8 cellular contexts compared by ENCODE assay signal in the genomic region with DNA sequence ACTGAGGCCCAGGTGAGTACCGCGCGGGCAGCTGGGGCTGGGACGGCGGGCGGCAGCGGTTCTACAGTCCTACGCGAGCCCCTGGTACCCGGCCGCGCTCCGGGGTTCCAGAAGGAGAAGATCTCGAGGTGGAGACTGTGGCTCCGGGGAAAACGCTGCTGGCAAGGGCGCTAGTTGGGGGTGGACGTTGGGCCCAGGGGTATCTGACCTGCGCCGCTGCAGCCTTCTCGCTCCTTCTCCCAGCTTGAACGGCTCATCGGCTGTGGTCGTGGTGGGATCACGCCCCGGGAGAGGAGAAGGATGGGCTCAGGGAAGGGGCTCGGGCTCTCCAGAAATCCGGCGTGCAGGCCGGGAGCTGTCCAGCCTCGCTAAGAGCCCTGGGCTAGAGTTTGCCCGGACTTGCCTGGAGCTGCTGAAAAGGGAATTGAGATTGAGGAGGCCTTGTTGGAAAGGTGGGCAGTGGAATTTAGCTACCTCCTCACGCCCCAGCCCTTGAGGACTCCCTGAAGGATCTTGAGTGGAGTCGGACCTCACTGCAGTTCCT. TPM values are rescaled to one million over a fixed set of nuclear protein-coding genes. Genes with fewer than 3 reads are reported as not detected.
A peak's percentile ranks its signal among the peaks of the same experiment; 100 is the strongest.
DNase-seq lines count a peak whose midpoint lies in the region; ATAC-seq and TF ChIP-seq lines count a peak whose summit lies in the region.

No MANE protein-coding gene starts in this region.

- peak overlapping the region; percentile 80 for H3K4me3 Mint-ChIP-seq in activated naive CD4-positive, alpha-beta T cell treated with anti-CD3 and anti-CD28 coated beads, Interleukin-2, amount 50 U/mL, for 24 hours

- TF ChIP-seq POLR2A in body of pancreas (IDR thresholded peaks at IDR 0.05), result no peak
- TF ChIP-seq POLR2A in lower leg skin (IDR thresholded peaks at IDR 0.05), result no peak

- WGBS in body of pancreas, 2 donors, result 20 to 22% methylated on average over 9 to 26 of the region's 34 CpGs
- WGBS in lower leg skin, 2 donors, result 11 to 13% methylated on average over 32 to 34 of the region's 34 CpGs

- no peak overlapping the region for H3K27ac Mint-ChIP-seq in activated naive CD4-positive, alpha-beta T cell treated with anti-CD3 and anti-CD28 coated beads, Interleukin-2, amount 50 U/mL, for 24 hours

- H3K36me3 ChIP-seq in body of pancreas (replicated peaks in 1 of 2; ENCODE audit: insufficient read depth in 1 of 2, low read depth in 2 of 2), result no peaks in the 10 kb centered on the region
- H3K36me3 ChIP-seq in upper lobe of right lung, result no peaks in the 10 kb centered on the region

- H3K27ac ChIP-seq in body of pancreas (peak overlapping the region in 2 of 4 donors; percentile 35 to 49), upper lobe of right lung (no peak overlapping the region)

- no peak for DNase-seq in activated naive CD4-positive, alpha-beta T cell (lab: John Stamatoyannopoulos, UW)
- no peak for DNase-seq in body of pancreas
- no peak for DNase-seq in lower leg skin (ENCODE audit: low spot score in 2 of 2)
- DNase-seq in upper lobe of right lung, result no peak
- no peak for DNase-seq in effector CD4-positive, alpha-beta T cell
- no peak for DNase-seq in H4 (ENCODE audit: low spot score)
- DNase-seq in GM20000 (ENCODE audit: low spot score), result no peak

- H3K9me3 ChIP-seq in body of pancreas (no peaks in the 10 kb centered on the region), upper lobe of right lung (no peaks in the 10 kb centered on the region)

- H3K27me3 Mint-ChIP-seq in activated naive CD4-positive, alpha-beta T cell treated with anti-CD3 and anti-CD28 coated beads, Interleukin-2, amount 50 U/mL, for 24 hours, result peaks cover 15% of the 10 kb centered on the region

- H3K4me1 Mint-ChIP-seq in activated naive CD4-positive, alpha-beta T cell treated with anti-CD3 and anti-CD28 coated beads, Interleukin-2, amount 50 U/mL, for 24 hours, result peaks cover 17% of the 10 kb centered on the region

- peaks cover 0 to 29% of the 10 kb centered on the region in 2 donors for H3K27me3 ChIP-seq in body of pancreas
- peaks cover 36% of the 10 kb centered on the region for H3K27me3 ChIP-seq in upper lobe of right lung

- ATAC-seq in body of pancreas (no peak), upper lobe of right lung (no peak)

- intact Hi-C loops in body of pancreas (cut with DNase I) (no loop called here), lower leg skin (cut with DNase I; ENCODE audit: low total_unique reads) (no loop called here), upper lobe of right lung (cut with DNase I) (no loop called here)

- TF ChIP-seq CTCF in body of pancreas (IDR thresholded peaks at IDR 0.05), result no peak
- TF ChIP-seq CTCF in lower leg skin (IDR thresholded peaks at IDR 0.05), result no peak
- TF ChIP-seq CTCF in upper lobe of right lung (IDR thresholded peaks at IDR 0.05), result no peak
- TF ChIP-seq CTCF in GM20000 (IDR thresholded peaks at IDR 0.05; ENCODE audit: extremely low read depth, missing control alignments), result no peak

- H3K36me3 Mint-ChIP-seq in activated naive CD4-positive, alpha-beta T cell treated with anti-CD3 and anti-CD28 coated beads, Interleukin-2, amount 50 U/mL, for 24 hours, result no peaks in the 10 kb centered on the region

- H3K9me3 Mint-ChIP-seq in activated naive CD4-positive, alpha-beta T cell treated with anti-CD3 and anti-CD28 coated beads, Interleukin-2, amount 50 U/mL, for 24 hours, result no peaks in the 10 kb centered on the region

- peaks cover 27% of the 10 kb centered on the region for H3K4me1 ChIP-seq in body of pancreas
- H3K4me1 ChIP-seq in upper lobe of right lung, result peaks cover 24% of the 10 kb centered on the region

- peak overlapping the region; percentile 39 to 47 for H3K4me3 ChIP-seq in body of pancreas
- peak overlapping the region; percentile 33 for H3K4me3 ChIP-seq in lower leg skin (ENCODE audit: low read depth, poor library complexity, severe bottlenecking)
- peak overlapping the region; percentile 68 for H3K4me3 ChIP-seq in upper lobe of right lung

RNA-seq across cellular contexts. Expression of gene POU3F1, which starts 1.1 kb away (rescaled TPM):
- not detected for total RNA-seq in body of pancreas
- 10 to 100 TPM; 19.1 to 53.3 (median 35.4) TPM for total RNA-seq in lower leg skin
- not detected for total RNA-seq in upper lobe of right lung
- total RNA-seq in H4 (2014; rRNA removed; shearing (Covaris generic)), result not detected in 2 replicates

RNA-seq across cellular contexts. Expression of gene UTP11, which starts 35.1 kb away (rescaled TPM):
- total RNA-seq in body of pancreas (10 to 100 TPM; 10.9 to 13.2 TPM), lower leg skin (10 to 100 TPM; 34.6 to 49.8 (median 37.9) TPM), upper lobe of right lung (29.1 TPM)
- 80.0 and 87.3 TPM in 2 replicates for total RNA-seq in H4 (2014; rRNA removed; shearing (Covaris generic))

RNA-seq across cellular contexts. Expression of gene FHL3, which starts 42.4 kb away (rescaled TPM):
- total RNA-seq in body of pancreas (1 to 10 TPM; 7.3 to 7.8 TPM), lower leg skin (10 to 100 TPM; 20.1 to 25.8 (median 21.9) TPM), upper lobe of right lung (22.4 TPM)
- total RNA-seq in H4 (2014; rRNA removed; shearing (Covaris generic)), result 16.5 and 20.3 TPM in 2 replicates

RNA-seq across cellular contexts. Expression of gene SF3A3, which starts 57.9 kb away (rescaled TPM):
- total RNA-seq in body of pancreas (10 to 100 TPM; 22.1 to 54.1 TPM), lower leg skin (10 to 100 TPM; 33.6 to 68.9 (median 36.9) TPM), upper lobe of right lung (48.7 TPM)
- total RNA-seq in H4 (2014; rRNA removed; shearing (Covaris generic)), result 124 and 163 TPM in 2 replicates

Comparison
In these comparisons a context has a peak if more than half of its experiments do, and no peak if none do; other contexts are left out.
1. RNA of gene POU3F1, which starts 1.1 kb away (total RNA-seq): 19.1 to 53.3 TPM in lower leg skin; not detected in upper lobe of right lung (single experiment), not detected in body of pancreas and not detected in H4; every median in the first group is over 10 times any median in the second.
2. Peak in every context shown above with its lines, with median percentiles within 50 percentile points of each other: H3K4me3 ChIP-seq.